Comparison of ENCODE assay signal across 19 cellular contexts in genomic region chr22:19526702-19527111, GRCh38. TPM values are rescaled to one million over a fixed set of nuclear protein-coding genes. Genes with fewer than 3 reads are reported as not detected.
"Had no signal": no experiment of that assay in that cellular context is flagged by ENCODE, and none has a peak within 500 bp of the region (broad histone marks: within the 10 kb centered on the region; RNA-seq: fewer than 3 reads in every experiment).

No MANE protein-coding gene starts in this region.

- H3K27ac ChIP-seq: colonic mucosa, psoas muscle, thoracic aorta, uterus had no signal

- H3K36me3 ChIP-seq: colonic mucosa, thoracic aorta, uterus had no signal

- H3K4me3 Mint-ChIP-seq: activated CD4-positive, alpha-beta memory T cell treated with anti-CD3 and anti-CD28 coated beads for 36 hours; activated CD4-positive, alpha-beta T cell treated with anti-CD3 and anti-CD28 coated beads for 36 hours; activated CD8-positive, alpha-beta memory T cell treated with anti-CD3 and anti-CD28 coated beads, Interleukin-2, amount 10 ng/mL, durations not matched to agents 7 days and 5 days; stimulated activated naive CD8-positive, alpha-beta T cell treated with anti-CD3 and anti-CD28 coated beads, Interleukin-15, amount 100 ng/mL, for 72 hours had no signal

- H3K9me3 Mint-ChIP-seq: activated CD4-positive, alpha-beta memory T cell treated with anti-CD3 and anti-CD28 coated beads for 36 hours; activated T-helper 2 cell treated with anti-CD3 and anti-CD28 coated beads, Interferon-gamma antibody, Interleukin-2, Interleukin-4, amounts not matched to agents 10 μg/mL and 5 μg/mL and 100 μg/mL, durations not matched to agents 14 hours and 24 hours and 36 hours; nephron progenitor cell; stimulated activated naive CD8-positive, alpha-beta T cell treated with anti-CD3 and anti-CD28 coated beads, Interleukin-15, amount 100 ng/mL, for 72 hours had no signal

- H3K27ac Mint-ChIP-seq: activated CD4-positive, alpha-beta memory T cell treated with anti-CD3 and anti-CD28 coated beads for 36 hours; activated CD4-positive, alpha-beta T cell treated with anti-CD3 and anti-CD28 coated beads for 36 hours; activated CD8-positive, alpha-beta memory T cell treated with anti-CD3 and anti-CD28 coated beads, Interleukin-2, amount 10 ng/mL, durations not matched to agents 7 days and 5 days; activated T-helper 2 cell treated with anti-CD3 and anti-CD28 coated beads, Interferon-gamma antibody, Interleukin-2, Interleukin-4, amounts not matched to agents 10 μg/mL and 5 μg/mL and 100 μg/mL, durations not matched to agents 14 hours and 24 hours and 36 hours; nephron progenitor cell; stimulated activated naive CD8-positive, alpha-beta T cell treated with anti-CD3 and anti-CD28 coated beads, Interleukin-15, amount 100 ng/mL, for 72 hours had no signal

- H3K4me3 ChIP-seq: colonic mucosa, psoas muscle, thoracic aorta, uterus had no signal

- ATAC-seq: activated CD4-positive, alpha-beta T cell treated with anti-CD3 and anti-CD28 coated beads for 36 hours; activated CD8-positive, alpha-beta memory T cell treated with anti-CD3 and anti-CD28 coated beads, Interleukin-2, amount 10 ng/mL, durations not matched to agents 7 days and 5 days; esophagus mucosa; psoas muscle; sciatic nerve; stimulated activated naive CD8-positive, alpha-beta T cell treated with anti-CD3 and anti-CD28 coated beads, Interleukin-15, amount 100 ng/mL, for 72 hours had no signal

- H3K27me3 ChIP-seq: uterus had no signal

- DNase-seq: activated CD4-positive, alpha-beta memory T cell treated with anti-CD3 and anti-CD28 coated beads for 36 hours; activated CD4-positive, alpha-beta T cell treated with anti-CD3 and anti-CD28 coated beads for 36 hours; activated CD8-positive, alpha-beta memory T cell treated with anti-CD3 and anti-CD28 coated beads, Interleukin-2, amount 10 ng/mL, durations not matched to agents 7 days and 5 days; activated naive CD4-positive, alpha-beta T cell treated with anti-CD3 and anti-CD28 coated beads, Interleukin-2, amount 50 U/mL, for 16 hours; activated T-cell treated with anti-CD3 and anti-CD28 coated beads, Interleukin-2, amount 50 U/mL, for 1 hour; caudate nucleus; colonic mucosa; hippocampal formation; nephron progenitor cell; psoas muscle; stimulated activated CD4-positive, alpha-beta T cell treated with anti-CD3 and anti-CD28 coated beads, Interleukin-1b, Interleukin-23, amount 100 ng/mL, for 48 hours; stimulated activated naive CD8-positive, alpha-beta T cell treated with anti-CD3 and anti-CD28 coated beads, Interleukin-15, amount 100 ng/mL, for 72 hours; T-helper 1 cell; uterus had no signal

- H3K4me1 ChIP-seq: colonic mucosa had no signal

- H3K9me3 ChIP-seq: colonic mucosa, psoas muscle, thoracic aorta, uterus had no signal

RNA-seq across cellular contexts. Expression of gene CLDN5, which starts 2.5 kb away (rescaled TPM):
- total RNA-seq: activated CD4-positive, alpha-beta T cell treated with anti-CD3 and anti-CD28 coated beads for 36 hours; activated CD8-positive, alpha-beta memory T cell treated with anti-CD3 and anti-CD28 coated beads, Interleukin-2, amount 10 ng/mL, durations not matched to agents 7 days and 5 days had no signal
- polyA plus RNA-seq: keratinocyte had no signal

RNA-seq across cellular contexts. Expression of gene CDC45, which starts 47.0 kb away (rescaled TPM):
- total RNA-seq: sciatic nerve had no signal
